Comparison of ENCODE assay signal across 10 cellular contexts in the genomic region with DNA sequence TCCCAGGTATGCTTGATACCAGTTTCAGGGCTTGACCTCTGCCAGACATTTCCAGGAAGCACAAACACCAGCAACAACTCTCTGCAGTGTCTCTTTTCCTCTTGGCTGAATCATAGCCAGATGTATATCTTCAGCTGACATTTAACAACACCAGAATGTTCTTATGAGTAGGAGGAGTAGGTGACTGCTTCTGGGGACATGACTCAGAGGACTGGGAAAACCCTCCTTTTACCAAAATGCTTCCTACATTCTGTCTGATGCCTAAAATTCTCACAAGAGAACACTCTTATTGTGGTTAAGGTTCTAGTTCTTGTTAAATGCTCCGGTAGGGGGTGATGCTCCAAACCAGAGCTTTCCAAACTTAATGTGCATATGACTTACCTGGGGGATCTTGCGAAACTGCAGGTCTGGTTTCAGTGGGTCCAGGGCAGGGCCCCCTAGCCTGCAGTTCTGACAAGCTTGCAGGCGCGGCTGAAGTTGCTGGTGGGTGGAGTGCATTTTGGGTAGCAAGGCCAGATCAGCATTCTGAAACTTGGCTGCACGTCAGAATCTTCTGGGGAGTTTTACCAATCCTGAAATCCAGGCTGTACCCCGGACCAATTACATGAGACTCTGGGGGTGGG.
A peak's percentile ranks its signal among the peaks of the same experiment; 100 is the strongest.
DNase-seq lines count a peak whose midpoint lies in the region; ATAC-seq and TF ChIP-seq lines count a peak whose summit lies in the region.
"Had no signal": no experiment of that assay in that cellular context is flagged by ENCODE, and none has a peak within 500 bp of the region (broad histone marks: within the 10 kb centered on the region; RNA-seq: fewer than 3 reads in every experiment).

No MANE protein-coding gene starts in this region.

- TF ChIP-seq CTCF in cardiac fibroblast (IDR thresholded peaks at IDR 0.05; ENCODE audit: low read depth, low read length) (no peak), esophagus squamous epithelium (IDR thresholded peaks at IDR 0.05) (no peak), progenitor cell of endocrine pancreas (IDR thresholded peaks at IDR 0.05; ENCODE audit: unreplicated experiment) (no peak)

- 33 to 41% methylated on average over 3 to 5 of the region's 6 CpGs for WGBS in esophagus squamous epithelium, 2 donors

- H3K27me3 ChIP-seq in esophagus squamous epithelium: no peaks in the 10 kb centered on the region

- H3K27ac Mint-ChIP-seq in progenitor cell of endocrine pancreas: no peak overlapping the region

- no peaks in the 10 kb centered on the region for H3K9me3 Mint-ChIP-seq in progenitor cell of endocrine pancreas (ENCODE audit: low read depth)

- DNase-seq in cardiac fibroblast (ENCODE audit: low read depth in 2 of 2) (peak; percentile 28 to 78), SHP77 (lab: John Stamatoyannopoulos, UW) (no peak), esophagus squamous epithelium (lab: John Stamatoyannopoulos, UW) (no peak), progenitor cell of endocrine pancreas (ENCODE audit: low spot score, unreplicated experiment) (no peak)
- peak; percentile 68 for DNase-seq in stimulated activated CD4-positive, alpha-beta T cell treated with anti-CD3 and anti-CD28 coated beads, Interleukin-1b, Interleukin-23, amount 100 ng/mL, for 48 hours
- DNase-seq: pancreas had no signal

- H3K4me1 Mint-ChIP-seq in progenitor cell of endocrine pancreas (ENCODE audit: low read depth): no peaks in the 10 kb centered on the region

- H3K27ac ChIP-seq in esophagus squamous epithelium: no peak overlapping the region
- H3K27ac ChIP-seq: coronary artery, pancreas had no signal

- H3K4me1 ChIP-seq in esophagus squamous epithelium: no peaks in the 10 kb centered on the region
- H3K4me1 ChIP-seq: pancreas had no signal

- H3K4me3 ChIP-seq in cardiac fibroblast (replicated peaks in 1 of 2; ENCODE audit: low read depth in 2 of 2, low read length in 2 of 2) (no peak overlapping the region), esophagus squamous epithelium (no peak overlapping the region)
- H3K4me3 ChIP-seq: coronary artery, pancreas had no signal

- no peaks in the 10 kb centered on the region for H3K36me3 Mint-ChIP-seq in progenitor cell of endocrine pancreas (ENCODE audit: insufficient read depth)

- H3K36me3 ChIP-seq in esophagus squamous epithelium: no peaks in the 10 kb centered on the region
- H3K36me3 ChIP-seq: pancreas had no signal

- intact Hi-C loops in esophagus squamous epithelium (cut with DNase I): no loop called here

- H3K9me3 ChIP-seq in esophagus squamous epithelium: no peaks in the 10 kb centered on the region
- H3K9me3 ChIP-seq: pancreas had no signal

- H3K27me3 Mint-ChIP-seq in progenitor cell of endocrine pancreas: no peaks in the 10 kb centered on the region

- no peak for TF ChIP-seq POLR2A in esophagus squamous epithelium (IDR thresholded peaks at IDR 0.05)

- no peak overlapping the region for H3K4me3 Mint-ChIP-seq in progenitor cell of endocrine pancreas (ENCODE audit: low read depth)

- ATAC-seq in GM18868 (IDR thresholded peaks at IDR 0.05; ENCODE audit: unreplicated experiment) (peak; percentile 66), HG03045 (IDR thresholded peaks at IDR 0.05; ENCODE audit: unreplicated experiment) (peak; percentile 66), HG03108 (IDR thresholded peaks at IDR 0.05; ENCODE audit: unreplicated experiment) (no peak)

Comparison
In these comparisons a context has a peak if more than half of its experiments do, and no peak if none do; other contexts are left out.
1. DNase-seq: peak in cardiac fibroblast (2 of 2) and stimulated activated CD4-positive, alpha-beta T cell treated with anti-CD3 and anti-CD28 coated beads, Interleukin-1b, Interleukin-23, amount 100 ng/mL, for 48 hours (single experiment); none in SHP77 (0 of 2), esophagus squamous epithelium (single experiment) and progenitor cell of endocrine pancreas (single experiment).